ENCODE assay signal across 18 cellular contexts in the genomic region with DNA sequence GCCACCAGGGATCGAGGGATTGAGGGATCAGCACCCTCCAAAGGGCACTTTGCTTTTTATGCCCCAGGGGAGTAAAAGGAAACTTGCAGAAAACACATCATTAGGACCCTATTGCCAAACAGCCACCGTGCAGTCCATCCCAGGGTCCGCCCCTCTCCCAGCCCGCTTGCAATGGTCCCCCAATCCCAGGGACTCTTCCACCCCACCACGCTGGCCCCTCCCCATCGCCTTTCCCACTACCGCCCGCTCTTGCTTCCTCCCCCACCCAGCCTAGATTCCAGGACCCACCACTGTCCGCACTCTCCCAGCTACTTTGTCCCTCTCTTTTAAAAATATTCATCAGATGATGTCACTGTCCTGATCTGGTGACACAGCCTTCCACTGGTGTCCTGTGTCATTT.
"Had no signal": no experiment of that assay in that cellular context is flagged by ENCODE, and none has a peak within 500 bp of the region (broad histone marks: within the 10 kb centered on the region; RNA-seq: fewer than 3 reads in every experiment).

No MANE protein-coding gene starts in this region.

- H3K4me1 ChIP-seq: parathyroid adenoma, vagina had no signal

- H3K9me3 ChIP-seq: gastroesophageal sphincter, vagina had no signal

- H3K79me2 ChIP-seq: parathyroid adenoma had no signal

- H3K27ac Mint-ChIP-seq: activated naive CD8-positive, alpha-beta T cell treated with anti-CD3 and anti-CD28 coated beads, Interleukin-2, amount 50 U/mL, for 24 hours; activated T-helper 17 cell treated with anti-CD3 and anti-CD28 coated beads, Interleukin-2, amount 50 U/mL, for 72 hours; dendritic cell treated with granulocyte-macrophage colony-stimulating factor and Interleukin-4, amounts not matched to agents 40 ng/mL and 50 ng/mL, for 4 days; T-cell had no signal

- H3K4me3 Mint-ChIP-seq: activated naive CD8-positive, alpha-beta T cell treated with anti-CD3 and anti-CD28 coated beads, Interleukin-2, amount 50 U/mL, for 24 hours; activated T-helper 17 cell treated with anti-CD3 and anti-CD28 coated beads, Interleukin-2, amount 50 U/mL, for 72 hours; dendritic cell treated with granulocyte-macrophage colony-stimulating factor and Interleukin-4, amounts not matched to agents 40 ng/mL and 50 ng/mL, for 4 days; T-cell had no signal

- H3K27me3 ChIP-seq: vagina had no signal

- H3K36me3 ChIP-seq: gastroesophageal sphincter, vagina had no signal

- H3K4me3 ChIP-seq: gastroesophageal sphincter, lung, vagina had no signal

- H3K9ac ChIP-seq: parathyroid adenoma had no signal

- H3K27ac ChIP-seq: gastroesophageal sphincter, parathyroid adenoma, vagina had no signal

- ATAC-seq: activated naive CD8-positive, alpha-beta T cell treated with anti-CD3 and anti-CD28 coated beads, Interleukin-2, amount 50 U/mL, for 24 hours; activated T-helper 17 cell treated with anti-CD3 and anti-CD28 coated beads, Interleukin-2, amount 50 U/mL, for 72 hours; gastroesophageal sphincter; left cardiac atrium; T-cell had no signal

- DNase-seq: activated CD4-positive, alpha-beta T cell treated with anti-CD3 and anti-CD28 coated beads for 1 hour; activated CD4-positive, alpha-beta T cell treated with anti-CD3 and anti-CD28 coated beads, Interleukin-2, amount 50 U/mL, for 4 hours; activated naive CD4-positive, alpha-beta T cell treated with Interleukin-2 at 50 U/mL for 16 hours; activated naive CD8-positive, alpha-beta T cell treated with anti-CD3 and anti-CD28 coated beads, Interleukin-2, amount 50 U/mL, for 24 hours; activated T-cell treated with anti-CD3 and anti-CD28 coated beads for 4 hours; aorta; erythroblast; left cardiac atrium; stimulated activated CD4-positive, alpha-beta T cell treated with anti-CD3 and anti-CD28 coated beads, Interleukin-12 subunit alpha, Interleukin-12 subunit beta, amount 100 ng/mL, for 4 hours; stimulated activated CD4-positive, alpha-beta T cell treated with anti-CD3 and anti-CD28 coated beads, Interleukin-2, amount 100 ng/mL, for 24 hours; T-cell; T1000 had no signal

- H3K9me3 Mint-ChIP-seq: activated naive CD8-positive, alpha-beta T cell treated with anti-CD3 and anti-CD28 coated beads, Interleukin-2, amount 50 U/mL, for 24 hours; activated T-helper 17 cell treated with anti-CD3 and anti-CD28 coated beads, Interleukin-2, amount 50 U/mL, for 72 hours; dendritic cell treated with granulocyte-macrophage colony-stimulating factor and Interleukin-4, amounts not matched to agents 40 ng/mL and 50 ng/mL, for 4 days; T-cell had no signal

- H3K4me1 Mint-ChIP-seq: activated naive CD8-positive, alpha-beta T cell treated with anti-CD3 and anti-CD28 coated beads, Interleukin-2, amount 50 U/mL, for 24 hours; activated T-helper 17 cell treated with anti-CD3 and anti-CD28 coated beads, Interleukin-2, amount 50 U/mL, for 72 hours; T-cell had no signal

- H2AFZ ChIP-seq: parathyroid adenoma had no signal

- H3K36me3 Mint-ChIP-seq: T-cell had no signal
